In genomic region chr7:43572516-43573049, GRCh38 we compare ENCODE assay signal across 8 cellular contexts. TPM values are rescaled to one million over a fixed set of nuclear protein-coding genes. Genes with fewer than 3 reads are reported as not detected.
DNase-seq lines count a peak whose midpoint lies in the region; TF ChIP-seq lines count a peak whose summit lies in the region.

No MANE protein-coding gene starts in this region.

- no peaks in the 10 kb centered on the region for H3K27me3 Mint-ChIP-seq in activated CD4-positive, alpha-beta memory T cell treated with anti-CD3 and anti-CD28 coated beads, Interleukin-2, amount 10 ng/mL, durations not matched to agents 7 days and 5 days
- no peaks in the 10 kb centered on the region for H3K27me3 Mint-ChIP-seq in stimulated activated naive CD8-positive, alpha-beta T cell treated with anti-CD3 and anti-CD28 coated beads, Interleukin-15, Interleukin-2, amounts not matched to agents 100 ng/mL and 50 ng/mL, for 24 hours

- CTCF ChIA-PET in activated CD4-positive, alpha-beta memory T cell treated with anti-CD3 and anti-CD28 coated beads, Interleukin-2, amount 10 ng/mL, durations not matched to agents 7 days and 5 days (lab: Charles Lee), result interaction anchor here (0.7 to 3.8 kb wide), 5 partner anchors 10 to 1634 kb away, joined by 3 to 75 read pairs (median 5); partner anchors contain the start of gene STK17A

- POLR2A ChIA-PET in activated CD4-positive, alpha-beta memory T cell treated with anti-CD3 and anti-CD28 coated beads, Interleukin-2, amount 10 ng/mL, durations not matched to agents 7 days and 5 days (lab: Charles Lee), result interaction anchor here (0.9 to 2.7 kb wide), 9 partner anchors 10 to 186 kb away, joined by 3 to 25 read pairs (median 3); partner anchors contain the start of genes BLVRA and STK17A

- no peak for TF ChIP-seq CTCF in GM10266 (IDR thresholded peaks at IDR 0.05; ENCODE audit: control insufficient read depth, insufficient read depth, low read depth, missing control alignments)

- no peak overlapping the region for H3K4me3 Mint-ChIP-seq in activated CD4-positive, alpha-beta memory T cell treated with anti-CD3 and anti-CD28 coated beads, Interleukin-2, amount 10 ng/mL, durations not matched to agents 7 days and 5 days
- peak overlapping the region; percentile 26 for H3K4me3 Mint-ChIP-seq in stimulated activated naive CD8-positive, alpha-beta T cell treated with anti-CD3 and anti-CD28 coated beads, Interleukin-15, Interleukin-2, amounts not matched to agents 100 ng/mL and 50 ng/mL, for 24 hours

- no peaks in the 10 kb centered on the region for H3K36me3 Mint-ChIP-seq in activated CD4-positive, alpha-beta memory T cell treated with anti-CD3 and anti-CD28 coated beads, Interleukin-2, amount 10 ng/mL, durations not matched to agents 7 days and 5 days (ENCODE audit: low read depth)
- no peaks in the 10 kb centered on the region for H3K36me3 Mint-ChIP-seq in stimulated activated naive CD8-positive, alpha-beta T cell treated with anti-CD3 and anti-CD28 coated beads, Interleukin-15, Interleukin-2, amounts not matched to agents 100 ng/mL and 50 ng/mL, for 24 hours (ENCODE audit: low read depth)

- peak overlapping the region; percentile 42 for H3K27ac Mint-ChIP-seq in activated CD4-positive, alpha-beta memory T cell treated with anti-CD3 and anti-CD28 coated beads, Interleukin-2, amount 10 ng/mL, durations not matched to agents 7 days and 5 days
- H3K27ac Mint-ChIP-seq in stimulated activated naive CD8-positive, alpha-beta T cell treated with anti-CD3 and anti-CD28 coated beads, Interleukin-15, Interleukin-2, amounts not matched to agents 100 ng/mL and 50 ng/mL, for 24 hours, result peak overlapping the region; percentile 21

- DNase-seq in GM04503 (ENCODE audit: low read depth) (peak; percentile 100), HS-5 (ENCODE audit: low read depth) (peak; percentile 100), glomerular endothelial cell (ENCODE audit: extremely low read depth, low read depth, low spot score) (peak; percentile 89), COR-L47 (lab: John Stamatoyannopoulos, UW) (no peak), GM10266 (ENCODE audit: extremely low spot score) (no peak), GM19238 (ENCODE audit: insufficient read length, low spot score) (no peak)
- DNase-seq in activated CD4-positive, alpha-beta memory T cell treated with anti-CD3 and anti-CD28 coated beads, Interleukin-2, amount 10 ng/mL, durations not matched to agents 7 days and 5 days, result peak; percentile 69

- no peaks in the 10 kb centered on the region for H3K9me3 Mint-ChIP-seq in activated CD4-positive, alpha-beta memory T cell treated with anti-CD3 and anti-CD28 coated beads, Interleukin-2, amount 10 ng/mL, durations not matched to agents 7 days and 5 days
- no peaks in the 10 kb centered on the region for H3K9me3 Mint-ChIP-seq in stimulated activated naive CD8-positive, alpha-beta T cell treated with anti-CD3 and anti-CD28 coated beads, Interleukin-15, Interleukin-2, amounts not matched to agents 100 ng/mL and 50 ng/mL, for 24 hours

- peaks cover 45% of the 10 kb centered on the region for H3K4me1 Mint-ChIP-seq in activated CD4-positive, alpha-beta memory T cell treated with anti-CD3 and anti-CD28 coated beads, Interleukin-2, amount 10 ng/mL, durations not matched to agents 7 days and 5 days
- H3K4me1 Mint-ChIP-seq in stimulated activated naive CD8-positive, alpha-beta T cell treated with anti-CD3 and anti-CD28 coated beads, Interleukin-15, Interleukin-2, amounts not matched to agents 100 ng/mL and 50 ng/mL, for 24 hours (ENCODE audit: low read depth), result peaks cover 34% of the 10 kb centered on the region

RNA-seq across cellular contexts. Expression of gene STK17A, which starts 10.3 kb away (rescaled TPM):
- 10 to 100 TPM; 89.5 to 90.3 TPM for total RNA-seq in activated CD4-positive, alpha-beta memory T cell treated with anti-CD3 and anti-CD28 coated beads, Interleukin-2, amount 10 ng/mL, durations not matched to agents 7 days and 5 days
- total RNA-seq in glomerular endothelial cell, result 37.2 and 64.0 TPM in 2 replicates

Comparison
In these comparisons a context has a peak if more than half of its experiments do, and no peak if none do; other contexts are left out.
1. DNase-seq: peak in GM04503 (single experiment), HS-5 (single experiment), activated CD4-positive, alpha-beta memory T cell treated with anti-CD3 and anti-CD28 coated beads, Interleukin-2, amount 10 ng/mL, durations not matched to agents 7 days and 5 days (single experiment) and glomerular endothelial cell (single experiment); none in COR-L47 (single experiment), GM10266 (single experiment) and GM19238 (single experiment).